Comparison of ENCODE assay signal across 8 cellular contexts in genomic region chr14:32202468-32202865, GRCh38. TPM values are rescaled to one million over a fixed set of nuclear protein-coding genes. Genes with fewer than 3 reads are reported as not detected.
A peak's percentile ranks its signal among the peaks of the same experiment; 100 is the strongest.
DNase-seq lines count a peak whose midpoint lies in the region; ATAC-seq and TF ChIP-seq lines count a peak whose summit lies in the region.

No MANE protein-coding gene starts in this region.

- H3K27ac Mint-ChIP-seq in endothelial cell (ENCODE audit: unreplicated experiment), result peak overlapping the region; percentile 98

- H3K9me3 Mint-ChIP-seq in activated T-cell treated with anti-CD3 and anti-CD28 coated beads, Interleukin-2, amount 50 U/mL, for 4 hours, result no peaks in the 10 kb centered on the region
- H3K9me3 Mint-ChIP-seq in endothelial cell (ENCODE audit: unreplicated experiment), result no peaks in the 10 kb centered on the region

- peak overlapping the region; percentile 94 for H2AFZ ChIP-seq in neuron (ENCODE audit: low read depth, low read length)

- DNase-seq in activated T-cell treated with anti-CD3 and anti-CD28 coated beads, Interleukin-2, amount 50 U/mL, for 4 hours, result no peak
- DNase-seq in activated T-cell treated with anti-CD3 and anti-CD28 coated beads, Interleukin-2, amount 50 U/mL, for 48 hours, result no peak
- DNase-seq in RWPE2 (ENCODE audit: low spot score) (no peak), endothelial cell (ENCODE audit: low spot score) (peak; percentile 5), D341Med (ENCODE audit: low spot score) (no peak)

- no peaks in the 10 kb centered on the region for H3K9me3 ChIP-seq in RWPE2 (ENCODE audit: severe bottlenecking)
- H3K9me3 ChIP-seq in neuron (ENCODE audit: low read length), result no peaks in the 10 kb centered on the region

- no peaks in the 10 kb centered on the region for H3K36me3 Mint-ChIP-seq in activated T-cell treated with anti-CD3 and anti-CD28 coated beads, Interleukin-2, amount 50 U/mL, for 4 hours (ENCODE audit: insufficient read depth)
- H3K36me3 Mint-ChIP-seq in endothelial cell (ENCODE audit: low read depth, unreplicated experiment), result no peaks in the 10 kb centered on the region

- H3K4me3 ChIP-seq in RWPE2 (ENCODE audit: severe bottlenecking) (peak overlapping the region; percentile 70), neuron (ENCODE audit: low read length) (peak overlapping the region; percentile 77)

- TF ChIP-seq CTCF in RWPE2 (IDR thresholded peaks at IDR 0.05; ENCODE audit: poor library complexity, severe bottlenecking) (no peak), endothelial cell (IDR thresholded peaks at IDR 0.05; ENCODE audit: unreplicated experiment) (no peak)

- H3K4me1 ChIP-seq in RWPE2 (ENCODE audit: insufficient read depth, poor library complexity, severe bottlenecking) (peaks cover 6% of the 10 kb centered on the region), neuron (ENCODE audit: insufficient read depth, low read length) (peaks cover 10% of the 10 kb centered on the region)

- no peak for ATAC-seq in activated T-cell treated with anti-CD3 and anti-CD28 coated beads, Interleukin-2, amount 50 U/mL, for 4 hours
- ATAC-seq in RWPE2 (ENCODE audit: low read depth), result 0 out of 3 replicates have a peak, but pooled peaks have one; percentile 4
- ATAC-seq in GM18868 (IDR thresholded peaks at IDR 0.05; ENCODE audit: unreplicated experiment), result no peak
- ATAC-seq in HG03108 (IDR thresholded peaks at IDR 0.05; ENCODE audit: unreplicated experiment), result no peak

- H3K36me3 ChIP-seq in RWPE2 (ENCODE audit: low read depth), result no peaks in the 10 kb centered on the region
- no peaks in the 10 kb centered on the region for H3K36me3 ChIP-seq in neuron (ENCODE audit: insufficient read depth, low read length)

- H3K4me3 Mint-ChIP-seq in activated T-cell treated with anti-CD3 and anti-CD28 coated beads, Interleukin-2, amount 50 U/mL, for 4 hours, result peak overlapping the region; percentile 87
- peak overlapping the region; percentile 92 for H3K4me3 Mint-ChIP-seq in endothelial cell (ENCODE audit: unreplicated experiment)

- H3K27ac ChIP-seq in RWPE2 (ENCODE audit: poor library complexity, severe bottlenecking), result peak overlapping the region; percentile 53

- H3K27me3 Mint-ChIP-seq in activated T-cell treated with anti-CD3 and anti-CD28 coated beads, Interleukin-2, amount 50 U/mL, for 4 hours (ENCODE audit: low read depth), result no peaks in the 10 kb centered on the region
- no peaks in the 10 kb centered on the region for H3K27me3 Mint-ChIP-seq in endothelial cell (ENCODE audit: unreplicated experiment)

- H3K27me3 ChIP-seq in RWPE2 (ENCODE audit: insufficient read depth, poor library complexity, severe bottlenecking) (no peaks in the 10 kb centered on the region), neuron (ENCODE audit: insufficient read depth, low read length) (peaks cover 4% of the 10 kb centered on the region)

- H3K4me1 Mint-ChIP-seq in activated T-cell treated with anti-CD3 and anti-CD28 coated beads, Interleukin-2, amount 50 U/mL, for 4 hours (ENCODE audit: low read depth), result peaks cover 35% of the 10 kb centered on the region
- peaks cover 7% of the 10 kb centered on the region for H3K4me1 Mint-ChIP-seq in endothelial cell (ENCODE audit: unreplicated experiment)

RNA-seq across cellular contexts. Expression of gene RNU6-8, which starts 0.6 kb away (rescaled TPM):
- not detected for total RNA-seq in activated T-cell treated with anti-CD3 and anti-CD28 coated beads, Interleukin-2, amount 50 U/mL, for 4 hours
- total RNA-seq in endothelial cell (ENCODE audit: unreplicated experiment), result not detected

RNA-seq across cellular contexts. Expression of gene RNU6-7, which starts 0.6 kb away (rescaled TPM):
- not detected for total RNA-seq in activated T-cell treated with anti-CD3 and anti-CD28 coated beads, Interleukin-2, amount 50 U/mL, for 4 hours
- not detected for total RNA-seq in endothelial cell (ENCODE audit: unreplicated experiment)
